Comparison of ENCODE assay signal across 22 cellular contexts in the genomic region with DNA sequence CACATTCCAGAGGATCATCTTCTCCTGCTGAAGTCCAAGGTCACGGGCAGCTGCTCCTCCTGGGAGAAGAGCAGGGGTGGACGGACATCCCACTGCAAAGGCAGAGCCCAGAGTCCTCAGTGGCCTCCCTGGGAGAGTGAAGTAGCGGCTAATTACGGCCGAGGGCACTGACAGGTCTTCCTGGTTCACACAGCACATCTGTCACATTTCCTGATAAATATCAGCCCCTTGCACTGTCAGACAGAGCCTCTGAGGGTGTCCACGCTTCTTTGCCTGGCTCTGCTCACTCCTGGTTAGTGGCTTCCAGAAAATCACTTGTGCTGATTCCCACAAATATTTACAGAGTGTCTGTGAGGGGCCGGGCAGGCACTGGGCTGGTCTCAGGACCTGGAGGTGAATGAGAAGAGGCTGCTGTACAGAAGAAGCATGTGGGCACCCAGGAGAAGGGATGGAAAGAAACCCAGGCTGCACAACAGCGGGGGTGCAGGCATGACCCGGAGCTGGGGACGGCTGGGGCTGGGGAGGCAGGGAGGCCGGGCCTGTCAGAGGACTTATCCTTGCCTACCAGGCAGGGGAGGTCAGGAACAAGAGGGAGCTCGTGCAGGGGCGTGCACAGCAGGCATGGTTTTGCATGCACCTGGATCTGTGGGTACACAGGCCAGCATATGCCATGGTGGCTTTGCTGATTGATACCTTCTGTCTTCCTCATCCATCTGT.
DNase-seq lines count a peak whose midpoint lies in the region; ATAC-seq and TF ChIP-seq lines count a peak whose summit lies in the region.
"Had no signal": no experiment of that assay in that cellular context is flagged by ENCODE, and none has a peak within 500 bp of the region (broad histone marks: within the 10 kb centered on the region; RNA-seq: fewer than 3 reads in every experiment).

No MANE protein-coding gene starts in this region.

- H3K9me3 ChIP-seq in SK-N-SH: 0 out of 2 replicates have a peak, but pooled peaks cover 3% of the 10 kb centered on the region
- H3K9me3 ChIP-seq in breast epithelium: peaks cover 22 to 23% of the 10 kb centered on the region in 2 donors
- H3K9me3 ChIP-seq in gastrocnemius medialis: peaks cover 0 to 17% (median 4%) of the 10 kb centered on the region in 3 donors
- H3K9me3 ChIP-seq: pancreas, testis had no signal

- no peaks in the 10 kb centered on the region for H4K20me1 ChIP-seq in SK-N-SH (ENCODE audit: insufficient read depth)

- TF ChIP-seq CTCF in SK-N-SH (IDR thresholded peaks at IDR 0.05): no peak
- no peak for TF ChIP-seq CTCF in breast epithelium (IDR thresholded peaks at IDR 0.05)
- TF ChIP-seq CTCF in gastrocnemius medialis (IDR thresholded peaks at IDR 0.05 in 4 of 5, conservative IDR thresholded peaks at IDR 0.05 in 1 of 5): no peak

- POLR2A ChIA-PET in SK-N-SH (lab: Yijun Ruan, JAX): no interaction called here

- peak in 1 of 2 experiments; percentile 86; a peak in 2 of 4 replicates for TF ChIP-seq EP300 in SK-N-SH (IDR thresholded peaks at IDR 0.05; ENCODE audit: borderline replicate concordance in 1 of 2, low read depth in 1 of 2, low read length in 1 of 2)

- intact Hi-C loops in breast epithelium (cut with DNase I; ENCODE audit: low total_unique reads): loop anchor here (10.0 kb wide), 1 partner anchor 466 kb away; no protein-coding TSS in a partner anchor
- intact Hi-C loops in gastrocnemius medialis (cut with DNase I; ENCODE audit: low total_unique reads): no loop called here

- H3K4me3 ChIP-seq in SK-N-SH (ENCODE audit: low read depth in 2 of 2, low read length in 1 of 2) (no peak overlapping the region), breast epithelium (no peak overlapping the region), gastrocnemius medialis (no peak overlapping the region)
- H3K4me3 ChIP-seq: MG63, pancreas, PC-9, testis, vagina had no signal

- H3F3A ChIP-seq in SK-N-SH (replicated peaks; ENCODE audit: insufficient read depth): no peaks in the 10 kb centered on the region

- ATAC-seq in left lobe of liver: no peak
- ATAC-seq in HG03108 (IDR thresholded peaks at IDR 0.05; ENCODE audit: unreplicated experiment): no peak
- ATAC-seq in gastrocnemius medialis: no peak
- ATAC-seq: pancreas, right cardiac atrium had no signal

- H3K9me2 ChIP-seq in SK-N-SH: no peaks in the 10 kb centered on the region

- H3K4me1 ChIP-seq in SK-N-SH (ENCODE audit: control insufficient read depth in 1 of 2, insufficient read depth in 2 of 2, low read depth in 1 of 2, low read length in 1 of 2) (peaks cover 0 to 54% of the 10 kb centered on the region in 2 experiments; a peak in 1 of 4 replicates), breast epithelium (no peaks in the 10 kb centered on the region), gastrocnemius medialis (no peaks in the 10 kb centered on the region)
- H3K4me1 ChIP-seq: pancreas had no signal

- no peak for TF ChIP-seq POLR2A in breast epithelium (IDR thresholded peaks at IDR 0.05)
- TF ChIP-seq POLR2A in gastrocnemius medialis (IDR thresholded peaks at IDR 0.05): no peak

- H3K36me3 ChIP-seq in SK-N-SH (replicated peaks in 1 of 2; ENCODE audit: control insufficient read depth in 1 of 2, insufficient read depth in 2 of 2, low read length in 1 of 2) (no peaks in the 10 kb centered on the region), breast epithelium (no peaks in the 10 kb centered on the region), gastrocnemius medialis (no peaks in the 10 kb centered on the region)
- H3K36me3 ChIP-seq: MG63, pancreas, vagina had no signal

- 25% methylated on average over 10 of the region's 13 CpGs for WGBS in SK-N-SH (ENCODE audit: low lambda C conversion rate)

- H3K79me2 ChIP-seq in SK-N-SH (ENCODE audit: insufficient read depth): no peaks in the 10 kb centered on the region

- in situ Hi-C loops in gastrocnemius medialis (cut with MboI; ENCODE audit: low sequenced_read_pairs in 4 of 4): no loop called here

- CTCF ChIA-PET in SK-N-SH (lab: Yijun Ruan, JAX): interaction anchor here (0.8 to 3.2 kb wide), 7 partner anchors 9 to 314 kb away, joined by 3 to 12 read pairs (median 5); no protein-coding TSS in a partner anchor

- H3K4me2 ChIP-seq in SK-N-SH: no peak overlapping the region
- H3K4me2 ChIP-seq: KMS-11, PC-9 had no signal

- H3K9ac ChIP-seq in SK-N-SH: no peak overlapping the region
- H3K9ac ChIP-seq: KMS-11 had no signal

- peak overlapping the region in 1 of 2 experiments; percentile 84; a peak in 2 of 4 replicates for H3K27ac ChIP-seq in SK-N-SH (ENCODE audit: low read depth in 2 of 2, low read length in 1 of 2)
- no peak overlapping the region for H3K27ac ChIP-seq in breast epithelium
- H3K27ac ChIP-seq in gastrocnemius medialis: no peak overlapping the region
- H3K27ac ChIP-seq: KMS-11, pancreas, PC-9, testis, vagina had no signal

- DNase-seq in activated CD8-positive, alpha-beta memory T cell treated with anti-CD3 and anti-CD28 coated beads, Interleukin-2, amount 50 U/mL, for 48 hours: peak; percentile 34
- DNase-seq in activated CD8-positive, alpha-beta memory T cell treated with anti-CD3 and anti-CD28 coated beads, Interleukin-2, amount 50 U/mL, for 4 hours: no peak
- DNase-seq in SK-N-SH: peak; percentile 89
- DNase-seq in left lobe of liver (ENCODE audit: low spot score): peak; percentile 24
- DNase-seq in ureter (ENCODE audit: low spot score): peak; percentile 30
- no peak for DNase-seq in breast epithelium (ENCODE audit: low spot score in 2 of 2)
- DNase-seq in gastrocnemius medialis: no peak
- DNase-seq: activated CD4-positive, alpha-beta T cell treated with anti-CD3 and anti-CD28 coated beads for 48 hours; activated naive CD4-positive, alpha-beta T cell treated with anti-CD3 and anti-CD28 coated beads for 36 hours; DMS153; H7; mammary epithelial cell; MG63; NCI-H1105; pancreas; PC-9; right cardiac atrium; stimulated activated CD4-positive, alpha-beta T cell treated with anti-CD3 and anti-CD28 coated beads, Interleukin-1b, Interleukin-23, amount 100 ng/mL, for 48 hours; testis had no signal

- peak; percentile 50 for TF ChIP-seq RAD21 in SK-N-SH (IDR thresholded peaks at IDR 0.05; ENCODE audit: low read length)

- H3K27me3 ChIP-seq in SK-N-SH (ENCODE audit: insufficient read depth): peaks cover 37% of the 10 kb centered on the region
- peaks cover 0 to 8% of the 10 kb centered on the region in 2 donors for H3K27me3 ChIP-seq in breast epithelium
- peaks cover 0 to 7% (median 0%) of the 10 kb centered on the region in 3 donors for H3K27me3 ChIP-seq in gastrocnemius medialis
- H3K27me3 ChIP-seq: pancreas, testis, vagina had no signal

- no peak overlapping the region for H2AFZ ChIP-seq in SK-N-SH (ENCODE audit: low read depth)
- H2AFZ ChIP-seq: PC-9 had no signal

TF ChIP-seq in SK-N-SH, 30 proteins besides CTCF, POLR2A, EP300 and RAD21 (continues in another document):
- TF ChIP-seq RXRA (IDR thresholded peaks at IDR 0.05; ENCODE audit: borderline replicate concordance, low read depth) (no peak), ELF1 (IDR thresholded peaks at IDR 0.05) (no peak), EZH2phosphoT487 (IDR thresholded peaks at IDR 0.05; ENCODE audit: borderline replicate concordance, low read depth) (no peak), CHD2 (IDR thresholded peaks at IDR 0.05; ENCODE audit: low read length, partially characterized antibody) (peak; percentile 67), MXI1 (IDR thresholded peaks at IDR 0.05; ENCODE audit: low read depth, low read length) (peak; percentile 95), FOXJ3 (CRISPR knock-in tag; IDR thresholded peaks at IDR 0.05) (peak; percentile 74), RCOR1 (IDR thresholded peaks at IDR 0.05; ENCODE audit: low read length) (peak; percentile 92), YY1 (IDR thresholded peaks at IDR 0.05; ENCODE audit: low read depth) (no peak), TEAD4 (IDR thresholded peaks at IDR 0.05; ENCODE audit: borderline replicate concordance, insufficient read depth) (no peak)
- TF ChIP-seq, protein P1, sequence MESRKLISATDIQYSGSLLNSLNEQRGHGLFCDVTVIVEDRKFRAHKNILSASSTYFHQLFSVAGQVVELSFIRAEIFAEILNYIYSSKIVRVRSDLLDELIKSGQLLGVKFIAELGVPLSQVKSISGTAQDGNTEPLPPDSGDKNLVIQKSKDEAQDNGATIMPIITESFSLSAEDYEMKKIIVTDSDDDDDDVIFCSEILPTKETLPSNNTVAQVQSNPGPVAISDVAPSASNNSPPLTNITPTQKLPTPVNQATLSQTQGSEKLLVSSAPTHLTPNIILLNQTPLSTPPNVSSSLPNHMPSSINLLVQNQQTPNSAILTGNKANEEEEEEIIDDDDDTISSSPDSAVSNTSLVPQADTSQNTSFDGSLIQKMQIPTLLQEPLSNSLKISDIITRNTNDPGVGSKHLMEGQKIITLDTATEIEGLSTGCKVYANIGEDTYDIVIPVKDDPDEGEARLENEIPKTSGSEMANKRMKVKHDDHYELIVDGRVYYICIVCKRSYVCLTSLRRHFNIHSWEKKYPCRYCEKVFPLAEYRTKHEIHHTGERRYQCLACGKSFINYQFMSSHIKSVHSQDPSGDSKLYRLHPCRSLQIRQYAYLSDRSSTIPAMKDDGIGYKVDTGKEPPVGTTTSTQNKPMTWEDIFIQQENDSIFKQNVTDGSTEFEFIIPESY (IDR thresholded peaks at IDR 0.05; ENCODE audit: borderline replicate concordance, low read depth): no peak
- TF ChIP-seq, protein P2, sequence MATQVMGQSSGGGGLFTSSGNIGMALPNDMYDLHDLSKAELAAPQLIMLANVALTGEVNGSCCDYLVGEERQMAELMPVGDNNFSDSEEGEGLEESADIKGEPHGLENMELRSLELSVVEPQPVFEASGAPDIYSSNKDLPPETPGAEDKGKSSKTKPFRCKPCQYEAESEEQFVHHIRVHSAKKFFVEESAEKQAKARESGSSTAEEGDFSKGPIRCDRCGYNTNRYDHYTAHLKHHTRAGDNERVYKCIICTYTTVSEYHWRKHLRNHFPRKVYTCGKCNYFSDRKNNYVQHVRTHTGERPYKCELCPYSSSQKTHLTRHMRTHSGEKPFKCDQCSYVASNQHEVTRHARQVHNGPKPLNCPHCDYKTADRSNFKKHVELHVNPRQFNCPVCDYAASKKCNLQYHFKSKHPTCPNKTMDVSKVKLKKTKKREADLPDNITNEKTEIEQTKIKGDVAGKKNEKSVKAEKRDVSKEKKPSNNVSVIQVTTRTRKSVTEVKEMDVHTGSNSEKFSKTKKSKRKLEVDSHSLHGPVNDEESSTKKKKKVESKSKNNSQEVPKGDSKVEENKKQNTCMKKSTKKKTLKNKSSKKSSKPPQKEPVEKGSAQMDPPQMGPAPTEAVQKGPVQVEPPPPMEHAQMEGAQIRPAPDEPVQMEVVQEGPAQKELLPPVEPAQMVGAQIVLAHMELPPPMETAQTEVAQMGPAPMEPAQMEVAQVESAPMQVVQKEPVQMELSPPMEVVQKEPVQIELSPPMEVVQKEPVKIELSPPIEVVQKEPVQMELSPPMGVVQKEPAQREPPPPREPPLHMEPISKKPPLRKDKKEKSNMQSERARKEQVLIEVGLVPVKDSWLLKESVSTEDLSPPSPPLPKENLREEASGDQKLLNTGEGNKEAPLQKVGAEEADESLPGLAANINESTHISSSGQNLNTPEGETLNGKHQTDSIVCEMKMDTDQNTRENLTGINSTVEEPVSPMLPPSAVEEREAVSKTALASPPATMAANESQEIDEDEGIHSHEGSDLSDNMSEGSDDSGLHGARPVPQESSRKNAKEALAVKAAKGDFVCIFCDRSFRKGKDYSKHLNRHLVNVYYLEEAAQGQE (IDR thresholded peaks at IDR 0.05; ENCODE audit: low read depth, low read length): no peak

Comparison
In these comparisons a context has a peak if more than half of its experiments do, and no peak if none do; other contexts are left out.
1. DNase-seq: peak in activated CD8-positive, alpha-beta memory T cell treated with anti-CD3 and anti-CD28 coated beads, Interleukin-2, amount 50 U/mL, for 48 hours (single experiment), SK-N-SH (single experiment), left lobe of liver (single experiment) and ureter (single experiment); none in activated CD8-positive, alpha-beta memory T cell treated with anti-CD3 and anti-CD28 coated beads, Interleukin-2, amount 50 U/mL, for 4 hours (single experiment), breast epithelium (0 of 2) and gastrocnemius medialis (0 of 2).